ENCODE assay signal across 12 cellular contexts in genomic region chr13:32309312-32309711, GRCh38. TPM values are rescaled to one million over a fixed set of nuclear protein-coding genes. Genes with fewer than 3 reads are reported as not detected.
DNase-seq lines count a peak whose midpoint lies in the region; ATAC-seq and TF ChIP-seq lines count a peak whose summit lies in the region.
"Had no signal": no experiment of that assay in that cellular context is flagged by ENCODE, and none has a peak within 500 bp of the region (broad histone marks: within the 10 kb centered on the region; RNA-seq: fewer than 3 reads in every experiment).

No MANE protein-coding gene starts in this region.

- H3K27me3 Mint-ChIP-seq in activated naive CD4-positive, alpha-beta T cell treated with anti-CD3 and anti-CD28 coated beads, Interleukin-2, amount 50 U/mL, for 24 hours = peaks cover 1% of the 10 kb centered on the region
- H3K27me3 Mint-ChIP-seq: type B pancreatic cell had no signal

- H3K36me3 Mint-ChIP-seq in activated naive CD4-positive, alpha-beta T cell treated with anti-CD3 and anti-CD28 coated beads, Interleukin-2, amount 50 U/mL, for 24 hours = no peaks in the 10 kb centered on the region
- H3K36me3 Mint-ChIP-seq: type B pancreatic cell had no signal

- H3K4me3 ChIP-seq in PC-3 (ENCODE audit: low read length) (no peak overlapping the region), left lung (no peak overlapping the region), transverse colon (peak overlapping the region in 1 of 4 donors; percentile 40), ascending aorta (peak overlapping the region in 1 of 2 donors; percentile 63)
- H3K4me3 ChIP-seq: body of pancreas had no signal

- peak overlapping the region; percentile 54; the same call in 1 of the 2 replicates for H2AFZ ChIP-seq in PC-3 (ENCODE audit: low read length)

- TF ChIP-seq EP300 in transverse colon (IDR thresholded peaks at IDR 0.05; ENCODE audit: low read depth) = no peak

- no peak for TF ChIP-seq CTCF in PC-3 (conservative IDR thresholded peaks at IDR 0.05; ENCODE audit: low read depth, low read length)
- TF ChIP-seq CTCF in left lung (IDR thresholded peaks at IDR 0.05) = no peak
- no peak for TF ChIP-seq CTCF in transverse colon (IDR thresholded peaks at IDR 0.05)
- no peak for TF ChIP-seq CTCF in ascending aorta (IDR thresholded peaks at IDR 0.05)

- no peak for DNase-seq in activated naive CD4-positive, alpha-beta T cell treated with Interleukin-2 at 50 U/mL for 16 hours
- DNase-seq in PC-3 (no peak), left lung (no peak), transverse colon (no peak), ascending aorta (ENCODE audit: low spot score in 2 of 2) (no peak)
- DNase-seq: NCI-H187 treated with DMSO at 0.1 percent for 48 hours had no signal

- no peaks in the 10 kb centered on the region for H3F3A ChIP-seq in PC-3 (ENCODE audit: low read length, unreplicated experiment)

- no peaks in the 10 kb centered on the region for H3K9me3 ChIP-seq in PC-3 (ENCODE audit: low read length)
- H3K9me3 ChIP-seq in left lung = no peaks in the 10 kb centered on the region
- H3K9me3 ChIP-seq in transverse colon = no peaks in the 10 kb centered on the region
- H3K9me3 ChIP-seq in ascending aorta = no peaks in the 10 kb centered on the region
- H3K9me3 ChIP-seq: body of pancreas had no signal

- ATAC-seq in PC-3 = no peak
- ATAC-seq in left lung = peak; percentile 8
- ATAC-seq in HG02870 (IDR thresholded peaks at IDR 0.05; ENCODE audit: unreplicated experiment) = no peak
- ATAC-seq in GM19467 (IDR thresholded peaks at IDR 0.05; ENCODE audit: unreplicated experiment) = no peak

- H3K4me1 ChIP-seq in PC-3 (ENCODE audit: insufficient read depth, low read length) (no peaks in the 10 kb centered on the region), left lung (peaks cover 0 to 15% of the 10 kb centered on the region in 2 donors), transverse colon (peaks cover 0 to 10% (median 5%) of the 10 kb centered on the region in 4 donors), ascending aorta (peaks cover 0 to 5% of the 10 kb centered on the region in 2 donors)

- H3K79me2 ChIP-seq in PC-3 (ENCODE audit: low read length) = no peaks in the 10 kb centered on the region

- no TSS peak for BruUV-seq in PC-3 (replicated peaks; lab: Mats Ljungman, UMichigan)

- in situ Hi-C loops in transverse colon (cut with MboI; ENCODE audit: low pct_ligation_motif_present in 1 of 4, low pct_unique_long_range_greater_than_20kb in 1 of 4, low sequenced_read_pairs in 3 of 4) = loop anchor here (10.0 to 25.0 kb wide), 4 partner anchors 285 to 397 kb away; no protein-coding TSS in a partner anchor

- intact Hi-C loops in PC-3 (cut with micrococcal nuclease) = no loop called here
- intact Hi-C loops in left lung (cut with DNase I) = no loop called here
- intact Hi-C loops in transverse colon (cut with DNase I; ENCODE audit: low total_unique reads) = no loop called here
- intact Hi-C loops in ascending aorta (cut with DNase I) = no loop called here

- H4K20me1 ChIP-seq in PC-3 (ENCODE audit: low read length) = no peaks in the 10 kb centered on the region

- POLR2A ChIA-PET in PC-3 (lab: Charles Lee; ENCODE audit: unreplicated experiment) = no interaction called here

- CTCF ChIA-PET in PC-3 (lab: Charles Lee) = no interaction called here

- peak overlapping the region; percentile 37 for H3K4me3 Mint-ChIP-seq in activated naive CD4-positive, alpha-beta T cell treated with anti-CD3 and anti-CD28 coated beads, Interleukin-2, amount 50 U/mL, for 24 hours
- H3K4me3 Mint-ChIP-seq: type B pancreatic cell had no signal

- H3K9ac ChIP-seq in PC-3 (ENCODE audit: low read length) = no peak overlapping the region

- no peak for TF ChIP-seq POLR2A in transverse colon (IDR thresholded peaks at IDR 0.05)

- 42 to 64% methylated on average over 3 of the region's 3 CpGs for WGBS in transverse colon (ENCODE audit: low coverage in 1 of 2), 2 donors

- H3K4me2 ChIP-seq in PC-3 (ENCODE audit: low read length) = no peak overlapping the region

- H3K27me3 ChIP-seq in PC-3 (ENCODE audit: low read length) (no peaks in the 10 kb centered on the region), left lung (no peaks in the 10 kb centered on the region), transverse colon (no peaks in the 10 kb centered on the region), ascending aorta (no peaks in the 10 kb centered on the region)
- H3K27me3 ChIP-seq: body of pancreas had no signal

- peak overlapping the region; percentile 15 for H3K27ac Mint-ChIP-seq in activated naive CD4-positive, alpha-beta T cell treated with anti-CD3 and anti-CD28 coated beads, Interleukin-2, amount 50 U/mL, for 24 hours
- H3K27ac Mint-ChIP-seq: activated T-helper 2 cell treated with anti-CD3 and anti-CD28 coated beads, Interferon-gamma antibody, Interleukin-2, Interleukin-4, amounts not matched to agents 10 μg/mL and 5 μg/mL and 100 μg/mL, durations not matched to agents 14 hours and 24 hours and 36 hours; type B pancreatic cell had no signal

- H3K36me3 ChIP-seq in PC-3 (ENCODE audit: low read depth, low read length) = no peaks in the 10 kb centered on the region
- H3K36me3 ChIP-seq in left lung = no peaks in the 10 kb centered on the region
- H3K36me3 ChIP-seq in transverse colon = no peaks in the 10 kb centered on the region
- H3K36me3 ChIP-seq in ascending aorta = no peaks in the 10 kb centered on the region

- H3K27ac ChIP-seq in PC-3 (ENCODE audit: low read length) (no peak overlapping the region), left lung (peak overlapping the region in 1 of 2 donors; percentile 68), transverse colon (peak overlapping the region in 3 of 4 donors; percentile 23 to 43 (median 35)), ascending aorta (peak overlapping the region in 1 of 2 donors; percentile 45)

- no peaks in the 10 kb centered on the region for H3K9me3 Mint-ChIP-seq in activated naive CD4-positive, alpha-beta T cell treated with anti-CD3 and anti-CD28 coated beads, Interleukin-2, amount 50 U/mL, for 24 hours
- H3K9me3 Mint-ChIP-seq: activated T-helper 2 cell treated with anti-CD3 and anti-CD28 coated beads, Interferon-gamma antibody, Interleukin-2, Interleukin-4, amounts not matched to agents 10 μg/mL and 5 μg/mL and 100 μg/mL, durations not matched to agents 14 hours and 24 hours and 36 hours; type B pancreatic cell had no signal

- peaks cover 15% of the 10 kb centered on the region for H3K4me1 Mint-ChIP-seq in activated naive CD4-positive, alpha-beta T cell treated with anti-CD3 and anti-CD28 coated beads, Interleukin-2, amount 50 U/mL, for 24 hours

- no peaks in the 10 kb centered on the region for H3K9me2 ChIP-seq in PC-3 (replicated peaks; ENCODE audit: low read length)

RNA-seq across cellular contexts. Expression of gene ZAR1L, which starts 5.9 kb away (rescaled TPM):
- total RNA-seq in PC-3 (2014; rRNA removed) (not detected in 2 replicates), left lung (not detected), transverse colon (not detected), ascending aorta (not detected)
- total RNA-seq: activated T-helper 2 cell treated with anti-CD3 and anti-CD28 coated beads, Interferon-gamma antibody, Interleukin-2, Interleukin-4, amounts not matched to agents 10 μg/mL and 5 μg/mL and 100 μg/mL, durations not matched to agents 14 hours and 24 hours and 36 hours; body of pancreas had no signal

RNA-seq across cellular contexts. Expression of gene BRCA2, which starts 6.0 kb away (rescaled TPM):
- total RNA-seq in PC-3 (2014; rRNA removed) (9.1 and 16.8 TPM in 2 replicates), left lung (10 to 100 TPM in 1 of 2 donors, 1 to 10 TPM in 1; 4.5 to 10.5 TPM), transverse colon (1 to 10 TPM in 3 of 4 donors, not detected in 1; 1.6 to 4.8 (median 2.4) TPM), ascending aorta (0.64 TPM)
